In genomic region chr13:41956272-41956671, GRCh38 we compare ENCODE assay signal across 24 cellular contexts.
"Had no signal": no experiment of that assay in that cellular context is flagged by ENCODE, and none has a peak within 500 bp of the region (broad histone marks: within the 10 kb centered on the region; RNA-seq: fewer than 3 reads in every experiment).

No MANE protein-coding gene starts in this region.

- H3K4me3 Mint-ChIP-seq: activated B cell treated with CpG ODN at 0.5 μM for 24 hours; activated CD4-positive, alpha-beta memory T cell treated with anti-CD3 and anti-CD28 coated beads, Interleukin-2, amount 10 ng/mL, durations not matched to agents 7 days and 5 days; activated T-helper 17 cell treated with anti-CD3 and anti-CD28 coated beads, Interleukin-2, amount 50 U/mL, for 72 hours; endodermal cell; nephron progenitor cell; stimulated activated naive CD8-positive, alpha-beta T cell treated with anti-CD3 and anti-CD28 coated beads, Interleukin-15, Interleukin-2, amounts not matched to agents 100 ng/mL and 50 ng/mL, for 24 hours had no signal

- H3K27ac Mint-ChIP-seq: activated B cell treated with CpG ODN at 0.5 μM for 24 hours; activated CD4-positive, alpha-beta memory T cell treated with anti-CD3 and anti-CD28 coated beads, Interleukin-2, amount 10 ng/mL, durations not matched to agents 7 days and 5 days; activated T-helper 17 cell treated with anti-CD3 and anti-CD28 coated beads, Interleukin-2, amount 50 U/mL, for 72 hours; endodermal cell; nephron progenitor cell; stimulated activated naive CD8-positive, alpha-beta T cell treated with anti-CD3 and anti-CD28 coated beads, Interleukin-15, Interleukin-2, amounts not matched to agents 100 ng/mL and 50 ng/mL, for 24 hours had no signal

- H3K27me3 Mint-ChIP-seq: activated B cell treated with CpG ODN at 0.5 μM for 24 hours; activated CD4-positive, alpha-beta memory T cell treated with anti-CD3 and anti-CD28 coated beads, Interleukin-2, amount 10 ng/mL, durations not matched to agents 7 days and 5 days; activated T-helper 17 cell treated with anti-CD3 and anti-CD28 coated beads, Interleukin-2, amount 50 U/mL, for 72 hours; stimulated activated naive CD8-positive, alpha-beta T cell treated with anti-CD3 and anti-CD28 coated beads, Interleukin-15, Interleukin-2, amounts not matched to agents 100 ng/mL and 50 ng/mL, for 24 hours had no signal

- H3K27me3 ChIP-seq: brain microvascular endothelial cell, dorsolateral prefrontal cortex, tibial nerve, vagina had no signal

- ATAC-seq: activated T-helper 17 cell treated with anti-CD3 and anti-CD28 coated beads, Interleukin-2, amount 50 U/mL, for 72 hours; left colon; right cardiac atrium had no signal

- DNase-seq: activated B cell treated with CpG ODN at 0.5 μM for 24 hours; activated CD4-positive, alpha-beta memory T cell treated with anti-CD3 and anti-CD28 coated beads, Interleukin-2, amount 10 ng/mL, durations not matched to agents 7 days and 5 days; activated CD4-positive, alpha-beta T cell treated with anti-CD3 and anti-CD28 coated beads for 48 hours; activated naive CD4-positive, alpha-beta T cell; activated T-cell treated with anti-CD3 and anti-CD28 coated beads, Interleukin-2, amount 50 U/mL, for 1 hour; aorta; brain microvascular endothelial cell; central memory CD4-positive, alpha-beta T cell; dorsolateral prefrontal cortex; endodermal cell; foreskin fibroblast; hippocampal formation; islet precursor cell; left colon; nephron progenitor cell; right cardiac atrium; T-helper 9 cell had no signal

- FAIRE-seq: colon had no signal

- H3K4me3 ChIP-seq: dorsolateral prefrontal cortex, skin epidermis, tibial nerve, vagina had no signal

- H3K9me3 ChIP-seq: tibial nerve, vagina had no signal

- H3K27ac ChIP-seq: brain microvascular endothelial cell, dorsolateral prefrontal cortex, epithelial cell of prostate, skin epidermis, tibial nerve, vagina had no signal

- H3K9me3 Mint-ChIP-seq: activated B cell treated with CpG ODN at 0.5 μM for 24 hours; activated CD4-positive, alpha-beta memory T cell treated with anti-CD3 and anti-CD28 coated beads, Interleukin-2, amount 10 ng/mL, durations not matched to agents 7 days and 5 days; activated T-helper 17 cell treated with anti-CD3 and anti-CD28 coated beads, Interleukin-2, amount 50 U/mL, for 72 hours; endodermal cell; nephron progenitor cell; stimulated activated naive CD8-positive, alpha-beta T cell treated with anti-CD3 and anti-CD28 coated beads, Interleukin-15, Interleukin-2, amounts not matched to agents 100 ng/mL and 50 ng/mL, for 24 hours had no signal

- H3K36me3 ChIP-seq: brain microvascular endothelial cell, tibial nerve, vagina had no signal
